Comparison of ENCODE assay signal across 39 cellular contexts in the genomic region with DNA sequence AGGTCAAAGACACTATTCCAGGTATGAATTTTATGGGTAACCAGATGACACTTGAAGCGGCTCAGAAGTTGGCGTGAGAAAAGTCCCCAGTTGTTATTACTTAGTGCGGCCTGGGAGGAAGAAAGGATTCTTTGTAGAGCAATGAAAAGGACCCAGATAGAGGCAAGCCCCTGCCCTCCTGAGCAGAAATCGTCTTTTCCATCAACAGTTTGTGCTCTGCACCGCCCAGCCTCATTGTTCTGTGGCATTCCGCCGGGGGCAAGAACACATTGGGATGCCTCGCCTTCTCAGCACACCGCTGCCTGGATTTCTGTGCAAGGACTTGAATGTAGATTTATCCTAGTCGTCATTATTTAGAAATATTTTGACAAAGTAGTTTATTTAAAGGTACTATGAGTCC. TPM values are rescaled to one million over a fixed set of nuclear protein-coding genes. Genes with fewer than 3 reads are reported as not detected.
"Had no signal": no experiment of that assay in that cellular context is flagged by ENCODE, and none has a peak within 500 bp of the region (broad histone marks: within the 10 kb centered on the region; RNA-seq: fewer than 3 reads in every experiment).

No MANE protein-coding gene starts in this region.

- H3K27ac ChIP-seq: adrenal gland, body of pancreas, brain microvascular endothelial cell, breast epithelium, VCaP had no signal

- H3K4me1 ChIP-seq: adrenal gland, breast epithelium had no signal

- H3K4me3 ChIP-seq: adrenal gland, body of pancreas, breast epithelium had no signal

- H3K36me3 Mint-ChIP-seq: activated CD4-positive, alpha-beta memory T cell treated with anti-CD3 and anti-CD28 coated beads for 36 hours; activated naive CD4-positive, alpha-beta T cell treated with anti-CD3 and anti-CD28 coated beads, Interleukin-2, amount 50 U/mL, for 72 hours; activated naive CD8-positive, alpha-beta T cell treated with anti-CD3 and anti-CD28 coated beads for 36 hours had no signal

- H3K4me1 Mint-ChIP-seq: activated B cell treated with CpG ODN at 0.5 μM for 24 hours; activated CD4-positive, alpha-beta T cell treated with anti-CD3 and anti-CD28 coated beads, Interleukin-2, amount 10 ng/mL, durations not matched to agents 24 days and 14 days; activated naive CD8-positive, alpha-beta T cell treated with anti-CD3 and anti-CD28 coated beads for 36 hours; activated T-helper 17 cell treated with anti-CD3 and anti-CD28 coated beads, Interleukin-2, amount 50 U/mL, for 72 hours; central memory CD8-positive, alpha-beta T cell had no signal

- H3K27ac Mint-ChIP-seq: activated B cell treated with CpG ODN at 0.5 μM for 24 hours; activated CD4-positive, alpha-beta memory T cell treated with anti-CD3 and anti-CD28 coated beads for 36 hours; activated CD4-positive, alpha-beta T cell treated with anti-CD3 and anti-CD28 coated beads, Interleukin-2, amount 10 ng/mL, durations not matched to agents 24 days and 14 days; activated CD8-positive, alpha-beta T cell treated with anti-CD3 and anti-CD28 coated beads for 36 hours; activated naive CD4-positive, alpha-beta T cell treated with anti-CD3 and anti-CD28 coated beads for 36 hours; activated naive CD4-positive, alpha-beta T cell treated with anti-CD3 and anti-CD28 coated beads, Interleukin-2, amount 50 U/mL, for 72 hours; activated naive CD8-positive, alpha-beta T cell treated with anti-CD3 and anti-CD28 coated beads for 36 hours; activated T-cell treated with anti-CD3 and anti-CD28 coated beads, Interleukin-2, amount 50 U/mL, for 72 hours; activated T-helper 1 cell treated with anti-CD3 and anti-CD28 coated beads, Interleukin-12 subunit alpha, Interleukin-12 subunit beta, Interleukin-2, Interleukin-4 antibody, amounts not matched to agents 30 ng/mL and 10 ng/mL and 1 ng/mL, durations not matched to agents 14 hours and 24 hours and 36 hours; activated T-helper 17 cell treated with anti-CD3 and anti-CD28 coated beads, Interleukin-2, amount 50 U/mL, for 72 hours; T-helper 1 cell treated with Interleukin-12 subunit alpha and Interleukin-12 subunit beta and Interleukin-4 antibody, amounts not matched to agents 30 μg/mL and 1 μg/mL, for 36 hours; T-helper 2 cell treated with Interferon-gamma antibody and Interleukin-4, amounts not matched to agents 5 μg/mL and 100 μg/mL, for 36 hours had no signal

- H3K9me3 ChIP-seq: adrenal gland, body of pancreas, breast epithelium had no signal

- H3K4me3 Mint-ChIP-seq: activated B cell treated with CpG ODN at 0.5 μM for 24 hours; activated CD4-positive, alpha-beta memory T cell treated with anti-CD3 and anti-CD28 coated beads for 36 hours; activated CD4-positive, alpha-beta T cell treated with anti-CD3 and anti-CD28 coated beads, Interleukin-2, amount 10 ng/mL, durations not matched to agents 24 days and 14 days; activated CD8-positive, alpha-beta T cell treated with anti-CD3 and anti-CD28 coated beads for 36 hours; activated naive CD4-positive, alpha-beta T cell treated with anti-CD3 and anti-CD28 coated beads for 36 hours; activated naive CD8-positive, alpha-beta T cell treated with anti-CD3 and anti-CD28 coated beads for 36 hours; activated T-cell treated with anti-CD3 and anti-CD28 coated beads, Interleukin-2, amount 50 U/mL, for 4 hours; activated T-cell treated with anti-CD3 and anti-CD28 coated beads, Interleukin-2, amount 50 U/mL, for 72 hours; activated T-helper 1 cell treated with anti-CD3 and anti-CD28 coated beads, Interleukin-12 subunit alpha, Interleukin-12 subunit beta, Interleukin-2, Interleukin-4 antibody, amounts not matched to agents 30 ng/mL and 10 ng/mL and 1 ng/mL, durations not matched to agents 14 hours and 24 hours and 36 hours; activated T-helper 17 cell treated with anti-CD3 and anti-CD28 coated beads, Interleukin-2, amount 50 U/mL, for 72 hours; central memory CD8-positive, alpha-beta T cell; T-helper 1 cell treated with Interleukin-12 subunit alpha and Interleukin-12 subunit beta and Interleukin-4 antibody, amounts not matched to agents 30 μg/mL and 1 μg/mL, for 36 hours; T-helper 2 cell treated with Interferon-gamma antibody and Interleukin-4, amounts not matched to agents 5 μg/mL and 100 μg/mL, for 36 hours had no signal

- H3K36me3 ChIP-seq: adrenal gland, brain microvascular endothelial cell, breast epithelium had no signal

- H3K27me3 ChIP-seq: adrenal gland, body of pancreas, brain microvascular endothelial cell had no signal

- DNase-seq: activated B cell treated with CpG ODN at 0.5 μM for 24 hours; activated CD4-positive, alpha-beta memory T cell treated with anti-CD3 and anti-CD28 coated beads for 36 hours; activated CD4-positive, alpha-beta T cell treated with anti-CD3 and anti-CD28 coated beads for 4 hours; activated CD4-positive, alpha-beta T cell treated with anti-CD3 and anti-CD28 coated beads, Interleukin-2, amount 10 ng/mL, durations not matched to agents 24 days and 14 days; activated CD4-positive, alpha-beta T cell treated with anti-CD3 and anti-CD28 coated beads, Interleukin-2, amount 50 U/mL, for 1 hour; activated CD4-positive, alpha-beta T cell treated with anti-CD3 and anti-CD28 coated beads, Interleukin-2, amount 50 U/mL, for 4 hours; activated CD4-positive, CD25-positive, alpha-beta regulatory T cell treated with anti-CD3 and anti-CD28 coated beads, Interleukin-2, amount 50 U/mL, for 72 hours; activated CD8-positive, alpha-beta memory T cell treated with anti-CD3 and anti-CD28 coated beads, Interleukin-2, amount 50 U/mL, for 4 hours; activated CD8-positive, alpha-beta T cell treated with anti-CD3 and anti-CD28 coated beads for 36 hours; activated effector memory CD4-positive, alpha-beta T cell treated with anti-CD3 and anti-CD28 coated beads, Interleukin-2, amount 50 U/mL, for 16 hours; activated gamma-delta T cell treated with Interleukin-2 at 50 U/mL for 16 hours; activated naive CD4-positive, alpha-beta T cell; activated naive CD4-positive, alpha-beta T cell treated with anti-CD3 and anti-CD28 coated beads for 36 hours; activated naive CD4-positive, alpha-beta T cell treated with anti-CD3 and anti-CD28 coated beads, Interleukin-2, amount 50 U/mL, for 16 hours; activated naive CD8-positive, alpha-beta T cell treated with anti-CD3 and anti-CD28 coated beads for 36 hours; activated T-cell treated with anti-CD3 and anti-CD28 coated beads for 4 hours; activated T-cell treated with anti-CD3 and anti-CD28 coated beads, Interleukin-2, amount 50 U/mL, for 1 hour; activated T-cell treated with anti-CD3 and anti-CD28 coated beads, Interleukin-2, amount 50 U/mL, for 4 hours; activated T-cell treated with anti-CD3 and anti-CD28 coated beads, Interleukin-2, amount 50 U/mL, for 72 hours; adrenal gland; amniotic stem cell; aorta; body of pancreas; brain microvascular endothelial cell; caudate nucleus; T-helper 1 cell; T-helper 2 cell; T-helper 9 cell had no signal

- ATAC-seq: activated CD8-positive, alpha-beta T cell treated with anti-CD3 and anti-CD28 coated beads for 36 hours; activated naive CD4-positive, alpha-beta T cell treated with anti-CD3 and anti-CD28 coated beads, Interleukin-2, amount 50 U/mL, for 72 hours; activated T-cell treated with anti-CD3 and anti-CD28 coated beads, Interleukin-2, amount 50 U/mL, for 4 hours; activated T-cell treated with anti-CD3 and anti-CD28 coated beads, Interleukin-2, amount 50 U/mL, for 72 hours; activated T-helper 17 cell treated with anti-CD3 and anti-CD28 coated beads, Interleukin-2, amount 50 U/mL, for 72 hours; body of pancreas had no signal

- H3K9me3 Mint-ChIP-seq: activated B cell treated with CpG ODN at 0.5 μM for 24 hours; activated CD4-positive, alpha-beta memory T cell treated with anti-CD3 and anti-CD28 coated beads for 36 hours; activated CD4-positive, alpha-beta T cell treated with anti-CD3 and anti-CD28 coated beads, Interleukin-2, amount 10 ng/mL, durations not matched to agents 24 days and 14 days; activated CD8-positive, alpha-beta T cell treated with anti-CD3 and anti-CD28 coated beads for 36 hours; activated naive CD4-positive, alpha-beta T cell treated with anti-CD3 and anti-CD28 coated beads for 36 hours; activated naive CD4-positive, alpha-beta T cell treated with anti-CD3 and anti-CD28 coated beads, Interleukin-2, amount 50 U/mL, for 72 hours; activated naive CD8-positive, alpha-beta T cell treated with anti-CD3 and anti-CD28 coated beads for 36 hours; activated T-cell treated with anti-CD3 and anti-CD28 coated beads, Interleukin-2, amount 50 U/mL, for 4 hours; activated T-cell treated with anti-CD3 and anti-CD28 coated beads, Interleukin-2, amount 50 U/mL, for 72 hours; activated T-helper 1 cell treated with anti-CD3 and anti-CD28 coated beads, Interleukin-12 subunit alpha, Interleukin-12 subunit beta, Interleukin-2, Interleukin-4 antibody, amounts not matched to agents 30 ng/mL and 10 ng/mL and 1 ng/mL, durations not matched to agents 14 hours and 24 hours and 36 hours; activated T-helper 17 cell treated with anti-CD3 and anti-CD28 coated beads, Interleukin-2, amount 50 U/mL, for 72 hours; central memory CD8-positive, alpha-beta T cell; T-helper 1 cell treated with Interleukin-12 subunit alpha and Interleukin-12 subunit beta and Interleukin-4 antibody, amounts not matched to agents 30 μg/mL and 1 μg/mL, for 36 hours; T-helper 2 cell treated with Interferon-gamma antibody and Interleukin-4, amounts not matched to agents 5 μg/mL and 100 μg/mL, for 36 hours had no signal

- FAIRE-seq: astrocyte, TTC549 had no signal

RNA-seq across cellular contexts. Expression of a gene that starts 32.7 kb away (rescaled TPM):
- total RNA-seq: activated B cell treated with CpG ODN at 0.5 μM for 24 hours; activated CD4-positive, alpha-beta memory T cell treated with anti-CD3 and anti-CD28 coated beads for 36 hours; activated CD4-positive, alpha-beta T cell treated with anti-CD3 and anti-CD28 coated beads, Interleukin-2, amount 10 ng/mL, durations not matched to agents 24 days and 14 days; activated CD8-positive, alpha-beta memory T cell treated with anti-CD3 and anti-CD28 coated beads for 36 hours; activated CD8-positive, alpha-beta T cell treated with anti-CD3 and anti-CD28 coated beads for 36 hours; activated naive CD4-positive, alpha-beta T cell treated with anti-CD3 and anti-CD28 coated beads for 36 hours; activated naive CD8-positive, alpha-beta T cell treated with anti-CD3 and anti-CD28 coated beads for 36 hours; activated T-cell treated with anti-CD3 and anti-CD28 coated beads, Interleukin-2, amount 50 U/mL, for 4 hours; activated T-cell treated with anti-CD3 and anti-CD28 coated beads, Interleukin-2, amount 50 U/mL, for 72 hours; activated T-helper 1 cell treated with anti-CD3 and anti-CD28 coated beads, Interleukin-12 subunit alpha, Interleukin-12 subunit beta, Interleukin-2, Interleukin-4 antibody, amounts not matched to agents 30 ng/mL and 10 ng/mL and 1 ng/mL, durations not matched to agents 14 hours and 24 hours and 36 hours; aorta; body of pancreas had no signal
- polyA plus RNA-seq: adrenal gland, aorta had no signal
